9 cellular contexts compared by ENCODE assay signal in genomic region chr2:240369725-240370585, GRCh38.
DNase-seq lines count a peak whose midpoint lies in the region; TF ChIP-seq lines count a peak whose summit lies in the region.
"Had no signal": no experiment of that assay in that cellular context is flagged by ENCODE, and none has a peak within 500 bp of the region (broad histone marks: within the 10 kb centered on the region; RNA-seq: fewer than 3 reads in every experiment).

No MANE protein-coding gene starts in this region.

- H3K79me2 ChIP-seq in osteoblast (ENCODE audit: insufficient read depth, low read length) = no peaks in the 10 kb centered on the region

- in situ Hi-C loops in HAP-1 (cut with MboI; ENCODE audit: low sequenced_read_pairs) = no loop called here

- DNase-seq in AG10803 (ENCODE audit: low read depth) (peak; percentile 95), SJSA1 (ENCODE audit: low read depth in 1 of 2, low spot score in 2 of 2) (peak; percentile 90 to 98), foreskin melanocyte (peak; percentile 46), osteoblast (ENCODE audit: insufficient read length, low spot score, missing footprints) (peak; percentile 100), HAP-1 (ENCODE audit: low spot score in 2 of 2) (no peak), Peyer's patch (no peak)
- DNase-seq in NK-92 treated with Interleukin-12 subunit alpha and Interleukin-12 subunit beta, amount 100 ng/mL, for 24 hours (lab: John Stamatoyannopoulos, UW) = no peak
- no peak for DNase-seq in activated CD8-positive, alpha-beta memory T cell treated with anti-CD3 and anti-CD28 coated beads, Interleukin-2, amount 50 U/mL, for 48 hours
- DNase-seq: DMS53 had no signal

- H3K4me3 ChIP-seq in AG10803 (ENCODE audit: low read length) (peak overlapping the region; percentile 15; the same call in 1 of the 2 replicates), SJSA1 (no peak overlapping the region), osteoblast (ENCODE audit: insufficient read depth, low read length) (peak overlapping the region; percentile 34), HAP-1 (no peak overlapping the region), Peyer's patch (no peak overlapping the region)

- peaks cover 64% of the 10 kb centered on the region for H3K4me1 ChIP-seq in SJSA1 (replicated peaks)
- H3K4me1 ChIP-seq in osteoblast (ENCODE audit: insufficient read depth, low read length) = peaks cover 27% of the 10 kb centered on the region
- H3K4me1 ChIP-seq in HAP-1 = no peaks in the 10 kb centered on the region
- peaks cover 0 to 9% (median 0%) of the 10 kb centered on the region in 4 donors for H3K4me1 ChIP-seq in Peyer's patch

- no peaks in the 10 kb centered on the region for H3K36me3 ChIP-seq in SJSA1
- no peaks in the 10 kb centered on the region for H3K36me3 ChIP-seq in osteoblast (ENCODE audit: insufficient read depth, low read length)
- H3K36me3 ChIP-seq in HAP-1 (replicated peaks) = no peaks in the 10 kb centered on the region
- no peaks in the 10 kb centered on the region for H3K36me3 ChIP-seq in Peyer's patch

- H3K9me3 ChIP-seq in SJSA1 (replicated peaks) = no peaks in the 10 kb centered on the region
- no peaks in the 10 kb centered on the region for H3K9me3 ChIP-seq in osteoblast (ENCODE audit: low read depth, low read length)
- H3K9me3 ChIP-seq in HAP-1 = no peaks in the 10 kb centered on the region
- no peaks in the 10 kb centered on the region for H3K9me3 ChIP-seq in Peyer's patch

- H4K20me1 ChIP-seq in osteoblast (ENCODE audit: insufficient read depth, low read length) = no peaks in the 10 kb centered on the region

- no peaks in the 10 kb centered on the region for H3K27me3 ChIP-seq in SJSA1 (replicated peaks)
- no peaks in the 10 kb centered on the region for H3K27me3 ChIP-seq in osteoblast (ENCODE audit: insufficient read depth, low read length)
- H3K27me3 ChIP-seq in HAP-1 (ENCODE audit: low read depth) = no peaks in the 10 kb centered on the region
- no peaks in the 10 kb centered on the region for H3K27me3 ChIP-seq in Peyer's patch

- H3K27ac ChIP-seq in SJSA1 = peak overlapping the region; percentile 90
- peak overlapping the region; percentile 85 for H3K27ac ChIP-seq in osteoblast (ENCODE audit: low read depth, low read length)
- H3K27ac ChIP-seq in Peyer's patch = peak overlapping the region in 1 of 4 donors; percentile 24

- TF ChIP-seq POLR2A in Peyer's patch (IDR thresholded peaks at IDR 0.05) = no peak

- peak overlapping the region; percentile 45 for H2AFZ ChIP-seq in osteoblast (ENCODE audit: low read length)

- TF ChIP-seq CTCF in AG10803 (conservative IDR thresholded peaks at IDR 0.05; ENCODE audit: low read length) = no peak
- no peak for TF ChIP-seq CTCF in osteoblast (IDR thresholded peaks at IDR 0.05; ENCODE audit: extremely low read depth, low read depth, low read length)
- no peak for TF ChIP-seq CTCF in Peyer's patch (IDR thresholded peaks at IDR 0.05)

- H3K4me2 ChIP-seq in osteoblast (ENCODE audit: insufficient read depth, low read length) = peak overlapping the region; percentile 46

Comparison
In these comparisons a context has a peak if more than half of its experiments do, and no peak if none do; other contexts are left out.
1. DNase-seq: peak in AG10803 (single experiment), SJSA1 (2 of 2), foreskin melanocyte (single experiment) and osteoblast (single experiment); none in HAP-1 (0 of 2), NK-92 treated with Interleukin-12 subunit alpha and Interleukin-12 subunit beta, amount 100 ng/mL, for 24 hours (single experiment), Peyer's patch (0 of 3) and activated CD8-positive, alpha-beta memory T cell treated with anti-CD3 and anti-CD28 coated beads, Interleukin-2, amount 50 U/mL, for 48 hours (single experiment).
2. H3K4me3 ChIP-seq: peak in AG10803 (single experiment) and osteoblast (single experiment); none in SJSA1 (single experiment), HAP-1 (single experiment) and Peyer's patch (0 of 4).